In the genomic region with DNA sequence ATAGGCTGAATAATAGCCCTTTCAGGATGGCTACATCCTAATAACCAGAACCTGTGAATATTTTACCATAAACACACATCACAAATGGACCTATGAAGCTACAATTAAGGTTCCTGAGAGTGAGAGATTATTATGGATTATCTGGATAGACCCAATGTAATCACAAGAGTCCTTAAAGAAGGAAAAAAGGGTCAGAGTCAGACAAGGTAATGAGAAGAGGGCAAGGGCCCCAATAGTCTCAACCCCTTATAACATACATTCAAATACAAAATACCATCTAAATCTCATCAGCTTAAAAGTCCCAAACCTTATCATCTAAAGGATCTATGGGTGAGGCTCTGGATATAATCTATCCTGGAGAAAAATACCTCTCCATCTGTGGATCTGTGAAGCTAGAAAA, we compare ENCODE assay signal across 24 cellular contexts.
"Had no signal": no experiment of that assay in that cellular context is flagged by ENCODE, and none has a peak within 500 bp of the region (broad histone marks: within the 10 kb centered on the region; RNA-seq: fewer than 3 reads in every experiment).

No MANE protein-coding gene starts in this region.

- H3K4me3 ChIP-seq: colonic mucosa, coronary artery, dorsolateral prefrontal cortex, esophagus muscularis mucosa, esophagus squamous epithelium, gastrocnemius medialis, gastroesophageal sphincter, heart left ventricle, heart right ventricle had no signal

- H3K9me3 ChIP-seq: colonic mucosa had no signal

- H3K27ac ChIP-seq: colonic mucosa, coronary artery, dorsolateral prefrontal cortex, epithelial cell of prostate, esophagus muscularis mucosa, esophagus squamous epithelium, foreskin keratinocyte, gastrocnemius medialis, gastroesophageal sphincter, heart left ventricle, heart right ventricle had no signal

- DNase-seq: colonic mucosa; cortex of kidney; dermis blood vessel endothelial cell; dorsolateral prefrontal cortex; effector CD4-positive, alpha-beta T cell; effector CD8-positive, alpha-beta T cell; effector memory CD4-positive, alpha-beta T cell; effector memory CD8-positive, alpha-beta T cell; endodermal cell; erythroblast; esophagus squamous epithelium; foreskin fibroblast; foreskin keratinocyte; foreskin melanocyte; gastrocnemius medialis; glutamatergic neuron; head of caudate nucleus; heart left ventricle; heart right ventricle had no signal

- H3K4me1 ChIP-seq: colonic mucosa, esophagus muscularis mucosa, esophagus squamous epithelium, foreskin keratinocyte, gastrocnemius medialis, gastroesophageal sphincter, heart left ventricle, heart right ventricle had no signal

- H3K36me3 ChIP-seq: colonic mucosa, esophagus muscularis mucosa, esophagus squamous epithelium, gastrocnemius medialis, gastroesophageal sphincter, heart left ventricle, heart right ventricle had no signal

- H3K27me3 ChIP-seq: colonic mucosa, dorsolateral prefrontal cortex, esophagus muscularis mucosa, esophagus squamous epithelium, foreskin keratinocyte, gastrocnemius medialis, gastroesophageal sphincter, heart left ventricle, heart right ventricle had no signal

- ATAC-seq: effector memory CD8-positive, alpha-beta T cell; esophagus mucosa; foreskin keratinocyte; gastrocnemius medialis; gastroesophageal sphincter; heart left ventricle; heart right ventricle had no signal
